ENCODE assay signal across 1 cellular context in genomic region chr16:86573215-86573614, GRCh38.
TF ChIP-seq lines count a peak whose summit lies in the region.

No MANE protein-coding gene starts in this region.

TF ChIP-seq in endothelial cell of umbilical vein, 7 proteins besides CTCF, POLR2A, EP300 and RAD21 (continued from another document):
- TF ChIP-seq JUN (IDR thresholded peaks at IDR 0.05; ENCODE audit: borderline replicate concordance, insufficient read depth, insufficient read length, low read depth) (no peak), GATA2 (IDR thresholded peaks at IDR 0.05; ENCODE audit: insufficient read depth, insufficient read length, low read depth, low read length) (no peak), FOS (IDR thresholded peaks at IDR 0.05; ENCODE audit: borderline replicate concordance, insufficient read depth, low read length) (no peak), EZH2 (IDR thresholded peaks at IDR 0.05; ENCODE audit: borderline replicate concordance, low read depth, low read length, severe bottlenecking) (no peak), MAX (IDR thresholded peaks at IDR 0.05; ENCODE audit: insufficient read depth, insufficient read length) (no peak)
